23 cellular contexts compared by ENCODE assay signal in genomic region chr21:38136201-38136600, GRCh38.
DNase-seq lines count a peak whose midpoint lies in the region; ATAC-seq, FAIRE-seq and TF ChIP-seq lines count a peak whose summit lies in the region.
"Had no signal": no experiment of that assay in that cellular context is flagged by ENCODE, and none has a peak within 500 bp of the region (broad histone marks: within the 10 kb centered on the region; RNA-seq: fewer than 3 reads in every experiment).

No MANE protein-coding gene starts in this region.

- H3K27me3 Mint-ChIP-seq in astrocyte (ENCODE audit: low read depth, unreplicated experiment): peaks cover 2% of the 10 kb centered on the region
- peaks cover 13% of the 10 kb centered on the region for H3K27me3 Mint-ChIP-seq in activated naive CD4-positive, alpha-beta T cell treated with anti-CD3 and anti-CD28 coated beads for 36 hours (ENCODE audit: low read depth)

- FAIRE-seq in astrocyte (lab: Jason Lieb, UNC): no peak
- FAIRE-seq: HepG2 had no signal

- H3K9me3 Mint-ChIP-seq in astrocyte (ENCODE audit: unreplicated experiment): peaks cover 2% of the 10 kb centered on the region
- H3K9me3 Mint-ChIP-seq in activated naive CD4-positive, alpha-beta T cell treated with anti-CD3 and anti-CD28 coated beads for 36 hours: no peaks in the 10 kb centered on the region
- H3K9me3 Mint-ChIP-seq: activated naive CD4-positive, alpha-beta T cell treated with anti-CD3 and anti-CD28 coated beads, Interleukin-2, amount 50 U/mL, for 24 hours; T-helper 2 cell treated with Interferon-gamma antibody and Interleukin-4, amounts not matched to agents 5 μg/mL and 100 μg/mL, for 36 hours had no signal

- H3K36me3 Mint-ChIP-seq in astrocyte (ENCODE audit: low read depth, unreplicated experiment): no peaks in the 10 kb centered on the region
- H3K36me3 Mint-ChIP-seq in activated naive CD4-positive, alpha-beta T cell treated with anti-CD3 and anti-CD28 coated beads for 36 hours (ENCODE audit: low read depth): no peaks in the 10 kb centered on the region
- H3K36me3 Mint-ChIP-seq: activated naive CD4-positive, alpha-beta T cell treated with anti-CD3 and anti-CD28 coated beads, Interleukin-2, amount 50 U/mL, for 24 hours had no signal

- DNase-seq in AG10803 (ENCODE audit: low read depth): peak; percentile 42
- DNase-seq in M059J (ENCODE audit: low read depth): peak; percentile 71
- DNase-seq in astrocyte (ENCODE audit: low read depth): peak; percentile 23
- peak; percentile 16 to 52 for DNase-seq in foreskin keratinocyte
- no peak for DNase-seq in SIG-M5 treated with dmso at 0.1 percent for 504 hours (lab: John Stamatoyannopoulos, UW; ENCODE audit: unreplicated experiment)
- no peak for DNase-seq in DMS114 treated with DMSO at 0.1 percent for 48 hours (lab: John Stamatoyannopoulos, UW; ENCODE audit: unreplicated experiment)
- no peak for DNase-seq in activated naive CD4-positive, alpha-beta T cell treated with anti-CD3 and anti-CD28 coated beads for 36 hours
- DNase-seq: activated T-cell treated with anti-CD3 and anti-CD28 coated beads, Interleukin-2, amount 50 U/mL, for 72 hours; brain microvascular endothelial cell; dermis blood vessel endothelial cell; DMS153; left ventricle myocardium inferior; NCI-H187 treated with DMSO at 0.1 percent for 48 hours; NCI-H748 treated with DMSO at 0.1 percent for 48 hours had no signal

- CTCF ChIA-PET in activated naive CD4-positive, alpha-beta T cell treated with anti-CD3 and anti-CD28 coated beads for 36 hours (lab: Charles Lee): no interaction called here

- H3K79me2 ChIP-seq in astrocyte (ENCODE audit: insufficient read depth, low read length): no peaks in the 10 kb centered on the region

- H3K9ac ChIP-seq in astrocyte (ENCODE audit: low read length): no peak overlapping the region

- no peaks in the 10 kb centered on the region for H3K4me1 Mint-ChIP-seq in astrocyte (ENCODE audit: low read depth, unreplicated experiment)
- peaks cover 5% of the 10 kb centered on the region for H3K4me1 Mint-ChIP-seq in activated naive CD4-positive, alpha-beta T cell treated with anti-CD3 and anti-CD28 coated beads for 36 hours (ENCODE audit: low read depth)
- H3K4me1 Mint-ChIP-seq: activated naive CD4-positive, alpha-beta T cell treated with anti-CD3 and anti-CD28 coated beads, Interleukin-2, amount 50 U/mL, for 24 hours had no signal

- H3K27me3 ChIP-seq in astrocyte (ENCODE audit: insufficient read depth, low read length) (no peaks in the 10 kb centered on the region), foreskin keratinocyte (no peaks in the 10 kb centered on the region)
- H3K27me3 ChIP-seq: vagina had no signal

- TF ChIP-seq CTCF in AG10803 (conservative IDR thresholded peaks at IDR 0.05; ENCODE audit: low read length) (no peak), astrocyte (IDR thresholded peaks at IDR 0.05; ENCODE audit: insufficient read depth, low read depth, low read length) (no peak), foreskin keratinocyte (conservative IDR thresholded peaks at IDR 0.05) (no peak)

- H3K4me2 ChIP-seq in astrocyte (ENCODE audit: low read length): no peak overlapping the region

- no peak overlapping the region for H2AFZ ChIP-seq in astrocyte (ENCODE audit: low read depth, low read length)

- intact Hi-C loops in activated naive CD4-positive, alpha-beta T cell treated with anti-CD3 and anti-CD28 coated beads for 36 hours (cut with micrococcal nuclease): no loop called here

- no peaks in the 10 kb centered on the region for H4K20me1 ChIP-seq in astrocyte (ENCODE audit: insufficient read depth, low read length)

- no peaks in the 10 kb centered on the region for H3K9me3 ChIP-seq in astrocyte (ENCODE audit: insufficient read depth, low read depth, low read length)
- H3K9me3 ChIP-seq: left ventricle myocardium inferior, vagina had no signal

- no peaks in the 10 kb centered on the region for H3K36me3 ChIP-seq in astrocyte (ENCODE audit: insufficient read depth, low read length)
- H3K36me3 ChIP-seq: brain microvascular endothelial cell, left ventricle myocardium inferior, vagina had no signal

- no peak overlapping the region for H3K4me3 ChIP-seq in AG10803 (ENCODE audit: low read length)
- H3K4me3 ChIP-seq in astrocyte (ENCODE audit: insufficient read depth, low read depth, low read length): no peak overlapping the region
- H3K4me3 ChIP-seq: left ventricle myocardium inferior, SK-N-MC, vagina had no signal

- no peak overlapping the region for H3K4me3 Mint-ChIP-seq in astrocyte (ENCODE audit: unreplicated experiment)
- no peak overlapping the region for H3K4me3 Mint-ChIP-seq in activated naive CD4-positive, alpha-beta T cell treated with anti-CD3 and anti-CD28 coated beads for 36 hours
- H3K4me3 Mint-ChIP-seq: activated naive CD4-positive, alpha-beta T cell treated with anti-CD3 and anti-CD28 coated beads, Interleukin-2, amount 50 U/mL, for 24 hours; activated T-cell treated with anti-CD3 and anti-CD28 coated beads, Interleukin-2, amount 50 U/mL, for 72 hours; T-helper 2 cell treated with Interferon-gamma antibody and Interleukin-4, amounts not matched to agents 5 μg/mL and 100 μg/mL, for 36 hours had no signal

- H3K4me1 ChIP-seq in astrocyte (ENCODE audit: insufficient read depth, low read length) (no peaks in the 10 kb centered on the region), foreskin keratinocyte (no peaks in the 10 kb centered on the region)

- no peak overlapping the region for H3K27ac Mint-ChIP-seq in astrocyte (ENCODE audit: unreplicated experiment)
- H3K27ac Mint-ChIP-seq in activated naive CD4-positive, alpha-beta T cell treated with anti-CD3 and anti-CD28 coated beads for 36 hours: no peak overlapping the region
- H3K27ac Mint-ChIP-seq: activated naive CD4-positive, alpha-beta T cell treated with anti-CD3 and anti-CD28 coated beads, Interleukin-2, amount 50 U/mL, for 24 hours; activated T-cell treated with anti-CD3 and anti-CD28 coated beads, Interleukin-2, amount 50 U/mL, for 72 hours; T-helper 2 cell treated with Interferon-gamma antibody and Interleukin-4, amounts not matched to agents 5 μg/mL and 100 μg/mL, for 36 hours had no signal

- H3K27ac ChIP-seq in astrocyte (ENCODE audit: low read depth, low read length) (no peak overlapping the region), foreskin keratinocyte (no peak overlapping the region)
- H3K27ac ChIP-seq: brain microvascular endothelial cell, epithelial cell of prostate, left ventricle myocardium inferior, SK-N-MC, vagina had no signal

- ATAC-seq in foreskin keratinocyte: no peak
- ATAC-seq in HG02938 (IDR thresholded peaks at IDR 0.05; ENCODE audit: unreplicated experiment): no peak
- ATAC-seq: activated T-cell treated with anti-CD3 and anti-CD28 coated beads, Interleukin-2, amount 50 U/mL, for 72 hours; HCT116; HepG2; Panc1 had no signal

Comparison
In these comparisons a context has a peak if more than half of its experiments do, and no peak if none do; other contexts are left out.
1. DNase-seq: peak in AG10803 (single experiment), M059J (single experiment), astrocyte (single experiment) and foreskin keratinocyte (2 of 2); none in SIG-M5 treated with dmso at 0.1 percent for 504 hours (single experiment), DMS114 treated with DMSO at 0.1 percent for 48 hours (single experiment) and activated naive CD4-positive, alpha-beta T cell treated with anti-CD3 and anti-CD28 coated beads for 36 hours (single experiment).